1 cellular context compared by ENCODE assay signal in genomic region chr19:55372316-55373081, GRCh38.
TF ChIP-seq lines count a peak whose summit lies in the region.

No MANE protein-coding gene starts in this region.

TF ChIP-seq in IMR-90, 13 proteins besides CTCF, POLR2A, EP300 and RAD21:
- TF ChIP-seq RCOR1 (IDR thresholded peaks at IDR 0.05; ENCODE audit: insufficient replicate concordance, low read length), result no peak
- no peak for TF ChIP-seq RFX5 (IDR thresholded peaks at IDR 0.05; ENCODE audit: low read depth, low read length)
- TF ChIP-seq MXI1 (IDR thresholded peaks at IDR 0.05; ENCODE audit: borderline replicate concordance, low read depth, low read length), result no peak
- peak; percentile 96 for TF ChIP-seq FOS (IDR thresholded peaks at IDR 0.05; ENCODE audit: low read depth, low read length)
- TF ChIP-seq CEBPB (IDR thresholded peaks at IDR 0.05; ENCODE audit: low read depth, low read length), result no peak
- peak; percentile 97 for TF ChIP-seq MAZ (IDR thresholded peaks at IDR 0.05; ENCODE audit: borderline replicate concordance, low read depth, low read length)
- TF ChIP-seq SMC3 (IDR thresholded peaks at IDR 0.05; ENCODE audit: low read depth, low read length), result no peak
- peak; percentile 34; the same call in 1 of the 2 replicates for TF ChIP-seq BHLHE40 (IDR thresholded peaks at IDR 0.05; ENCODE audit: low read depth, low read length)
- TF ChIP-seq ELK1 (IDR thresholded peaks at IDR 0.05; ENCODE audit: borderline replicate concordance, low read depth, low read length), result no peak
- TF ChIP-seq NFE2L2 (IDR thresholded peaks at IDR 0.05; ENCODE audit: low read depth, low read length), result no peak
- TF ChIP-seq USF2 (IDR thresholded peaks at IDR 0.05; ENCODE audit: low read depth, low read length), result no peak
- no peak for TF ChIP-seq CHD1 (IDR thresholded peaks at IDR 0.05; ENCODE audit: low read depth, low read length)
- TF ChIP-seq MAFK (IDR thresholded peaks at IDR 0.05; ENCODE audit: low read depth, low read length), result no peak
